Comparison of ENCODE assay signal across 1 cellular context in the genomic region with DNA sequence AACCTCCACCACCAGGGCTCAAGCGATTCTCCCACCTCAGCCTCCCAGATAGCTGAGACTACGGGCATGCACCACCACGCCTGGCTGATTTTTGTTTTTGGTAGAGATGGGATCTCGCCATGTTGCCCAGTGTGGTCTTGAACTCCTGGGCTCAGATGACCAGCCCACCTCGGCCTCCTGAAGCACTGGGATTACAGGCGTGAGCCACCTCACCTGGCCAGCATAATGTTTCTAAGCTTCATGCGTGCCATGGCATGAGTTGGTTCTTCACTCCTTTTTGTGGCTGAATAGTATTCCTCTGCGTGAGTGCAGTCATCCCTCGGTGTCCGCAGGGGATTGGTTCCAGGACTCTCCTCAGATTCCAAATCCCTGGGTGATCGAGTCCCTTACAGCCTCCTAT.
TF ChIP-seq lines count a peak whose summit lies in the region.

No MANE protein-coding gene starts in this region.

TF ChIP-seq in IMR-90, 13 proteins besides CTCF, POLR2A, EP300 and RAD21:
- TF ChIP-seq MAFK (IDR thresholded peaks at IDR 0.05; ENCODE audit: low read depth, low read length), result no peak
- no peak for TF ChIP-seq FOS (IDR thresholded peaks at IDR 0.05; ENCODE audit: low read depth, low read length)
- no peak for TF ChIP-seq NFE2L2 (IDR thresholded peaks at IDR 0.05; ENCODE audit: low read depth, low read length)
- no peak for TF ChIP-seq SMC3 (IDR thresholded peaks at IDR 0.05; ENCODE audit: low read depth, low read length)
- TF ChIP-seq RFX5 (IDR thresholded peaks at IDR 0.05; ENCODE audit: low read depth, low read length), result no peak
- TF ChIP-seq MAZ (IDR thresholded peaks at IDR 0.05; ENCODE audit: borderline replicate concordance, low read depth, low read length), result no peak
- no peak for TF ChIP-seq MXI1 (IDR thresholded peaks at IDR 0.05; ENCODE audit: borderline replicate concordance, low read depth, low read length)
- TF ChIP-seq CHD1 (IDR thresholded peaks at IDR 0.05; ENCODE audit: low read depth, low read length), result no peak
